Comparison of ENCODE assay signal across 13 cellular contexts in genomic region chr10:56449770-56450169, GRCh38.
DNase-seq lines count a peak whose midpoint lies in the region; ATAC-seq and TF ChIP-seq lines count a peak whose summit lies in the region.
"Had no signal": no experiment of that assay in that cellular context is flagged by ENCODE, and none has a peak within 500 bp of the region (broad histone marks: within the 10 kb centered on the region; RNA-seq: fewer than 3 reads in every experiment).

No MANE protein-coding gene starts in this region.

- no peak overlapping the region for H3K27ac Mint-ChIP-seq in progenitor cell of endocrine pancreas
- H3K27ac Mint-ChIP-seq: activated naive CD8-positive, alpha-beta T cell treated with anti-CD3 and anti-CD28 coated beads, Interleukin-2, amount 10 ng/mL, durations not matched to agents 7 days and 5 days had no signal

- DNase-seq in SIG-M5 treated with dmso at 0.1 percent for 504 hours (lab: John Stamatoyannopoulos, UW; ENCODE audit: unreplicated experiment) (peak; percentile 9), SIG-M5 (lab: John Stamatoyannopoulos, UW) (no peak), RKO (ENCODE audit: low spot score) (peak; percentile 67), progenitor cell of endocrine pancreas (ENCODE audit: low spot score, unreplicated experiment) (no peak), superior temporal gyrus (ENCODE audit: extremely low spot score) (no peak), NCI-H1105 treated with DMSO at 0.1 percent for 48 hours (lab: John Stamatoyannopoulos, UW) (no peak)
- DNase-seq: activated naive CD8-positive, alpha-beta T cell treated with anti-CD3 and anti-CD28 coated beads, Interleukin-2, amount 10 ng/mL, durations not matched to agents 7 days and 5 days; effector memory CD4-positive, alpha-beta T cell; EL; NCI-H2029; T-helper 1 cell had no signal

- no peak for ATAC-seq in GM19467 (IDR thresholded peaks at IDR 0.05; ENCODE audit: unreplicated experiment)

- TF ChIP-seq EP300 in Ishikawa (IDR thresholded peaks at IDR 0.05; ENCODE audit: borderline replicate concordance) = no peak

- H3K4me3 Mint-ChIP-seq in progenitor cell of endocrine pancreas (ENCODE audit: low read depth) = no peak overlapping the region
- H3K4me3 Mint-ChIP-seq: activated naive CD8-positive, alpha-beta T cell treated with anti-CD3 and anti-CD28 coated beads, Interleukin-2, amount 10 ng/mL, durations not matched to agents 7 days and 5 days had no signal

- TF ChIP-seq CTCF in progenitor cell of endocrine pancreas (IDR thresholded peaks at IDR 0.05; ENCODE audit: unreplicated experiment) = peak; percentile 29

- H3K9me3 Mint-ChIP-seq in progenitor cell of endocrine pancreas (ENCODE audit: low read depth) = peaks cover 11% of the 10 kb centered on the region

- no peaks in the 10 kb centered on the region for H3K36me3 Mint-ChIP-seq in progenitor cell of endocrine pancreas (ENCODE audit: insufficient read depth)
- H3K36me3 Mint-ChIP-seq: activated naive CD8-positive, alpha-beta T cell treated with anti-CD3 and anti-CD28 coated beads, Interleukin-2, amount 10 ng/mL, durations not matched to agents 7 days and 5 days had no signal

- no peaks in the 10 kb centered on the region for H3K27me3 Mint-ChIP-seq in progenitor cell of endocrine pancreas
- H3K27me3 Mint-ChIP-seq: activated naive CD8-positive, alpha-beta T cell treated with anti-CD3 and anti-CD28 coated beads, Interleukin-2, amount 10 ng/mL, durations not matched to agents 7 days and 5 days had no signal

- no peaks in the 10 kb centered on the region for H3K4me1 Mint-ChIP-seq in progenitor cell of endocrine pancreas (ENCODE audit: low read depth)
- H3K4me1 Mint-ChIP-seq: activated naive CD8-positive, alpha-beta T cell treated with anti-CD3 and anti-CD28 coated beads, Interleukin-2, amount 10 ng/mL, durations not matched to agents 7 days and 5 days had no signal

- peak; percentile 23; the same call in 1 of the 2 replicates for TF ChIP-seq RAD21 in Ishikawa (IDR thresholded peaks at IDR 0.05; ENCODE audit: low read depth)

TF ChIP-seq in Ishikawa, 13 proteins besides CTCF, POLR2A, EP300 and RAD21:
- no peak for TF ChIP-seq TAF1 (IDR thresholded peaks at IDR 0.05; ENCODE audit: low read depth)
- no peak for TF ChIP-seq EGR1 (IDR thresholded peaks at IDR 0.05)
- TF ChIP-seq, protein P1, sequence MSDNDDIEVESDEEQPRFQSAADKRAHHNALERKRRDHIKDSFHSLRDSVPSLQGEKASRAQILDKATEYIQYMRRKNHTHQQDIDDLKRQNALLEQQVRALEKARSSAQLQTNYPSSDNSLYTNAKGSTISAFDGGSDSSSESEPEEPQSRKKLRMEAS (IDR thresholded peaks at IDR 0.05) = no peak
- no peak for TF ChIP-seq ZBTB7A (IDR thresholded peaks at IDR 0.05; ENCODE audit: low read depth)
- TF ChIP-seq, protein P2, sequence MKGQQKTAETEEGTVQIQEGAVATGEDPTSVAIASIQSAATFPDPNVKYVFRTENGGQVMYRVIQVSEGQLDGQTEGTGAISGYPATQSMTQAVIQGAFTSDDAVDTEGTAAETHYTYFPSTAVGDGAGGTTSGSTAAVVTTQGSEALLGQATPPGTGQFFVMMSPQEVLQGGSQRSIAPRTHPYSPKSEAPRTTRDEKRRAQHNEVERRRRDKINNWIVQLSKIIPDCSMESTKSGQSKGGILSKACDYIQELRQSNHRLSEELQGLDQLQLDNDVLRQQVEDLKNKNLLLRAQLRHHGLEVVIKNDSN (IDR thresholded peaks at IDR 0.05) = no peak
- TF ChIP-seq CEBPB (IDR thresholded peaks at IDR 0.05) = no peak
- no peak for TF ChIP-seq REST (IDR thresholded peaks at IDR 0.05; ENCODE audit: low read depth)
- no peak for TF ChIP-seq TCF12 (IDR thresholded peaks at IDR 0.05; ENCODE audit: low read depth)
- no peak for TF ChIP-seq YY1 (IDR thresholded peaks at IDR 0.05; ENCODE audit: low read depth)
- no peak for TF ChIP-seq NFIC (IDR thresholded peaks at IDR 0.05)
- TF ChIP-seq TEAD4 (IDR thresholded peaks at IDR 0.05) = no peak
- TF ChIP-seq FOXM1 (IDR thresholded peaks at IDR 0.05; ENCODE audit: borderline replicate concordance, low read depth) = no peak
- no peak for TF ChIP-seq CREB1 (IDR thresholded peaks at IDR 0.05; ENCODE audit: low read depth)

Comparison
In these comparisons a context has a peak if more than half of its experiments do, and no peak if none do; other contexts are left out.
1. DNase-seq: peak in SIG-M5 treated with dmso at 0.1 percent for 504 hours (single experiment) and RKO (single experiment); none in SIG-M5 (single experiment), progenitor cell of endocrine pancreas (single experiment), superior temporal gyrus (single experiment) and NCI-H1105 treated with DMSO at 0.1 percent for 48 hours (single experiment).